ENCODE assay signal across 17 cellular contexts in genomic region chr1:6917067-6917466, GRCh38.
DNase-seq lines count a peak whose midpoint lies in the region; ATAC-seq, FAIRE-seq and TF ChIP-seq lines count a peak whose summit lies in the region.
"Had no signal": no experiment of that assay in that cellular context is flagged by ENCODE, and none has a peak within 500 bp of the region (broad histone marks: within the 10 kb centered on the region; RNA-seq: fewer than 3 reads in every experiment).

No MANE protein-coding gene starts in this region.

- no peak for ATAC-seq in activated CD8-positive, alpha-beta T cell treated with anti-CD3 and anti-CD28 coated beads, Interleukin-2, amount 10 ng/mL, durations not matched to agents 7 days and 5 days
- ATAC-seq in activated CD8-positive, alpha-beta T cell treated with anti-CD3 and anti-CD28 coated beads for 36 hours = no peak
- ATAC-seq in RWPE2 (ENCODE audit: low read depth) = peak; percentile 45; the same call in 2 of the 3 replicates
- ATAC-seq in foreskin keratinocyte = peak; percentile 16
- no peak for ATAC-seq in HG02798 (IDR thresholded peaks at IDR 0.05; ENCODE audit: poor library complexity, unreplicated experiment)

- no peaks in the 10 kb centered on the region for H3K9me3 ChIP-seq in RWPE2 (ENCODE audit: severe bottlenecking)
- H3K9me3 ChIP-seq in small intestine (ENCODE audit: control insufficient read depth, low read depth) = no peaks in the 10 kb centered on the region

- no peak overlapping the region for H3K4me3 ChIP-seq in RWPE2 (ENCODE audit: severe bottlenecking)
- no peak overlapping the region for H3K4me3 ChIP-seq in small intestine (ENCODE audit: low read depth in 1 of 2, low read length in 2 of 2)

- no peak overlapping the region for H3K4me3 Mint-ChIP-seq in activated CD8-positive, alpha-beta T cell treated with anti-CD3 and anti-CD28 coated beads, Interleukin-2, amount 10 ng/mL, durations not matched to agents 7 days and 5 days
- H3K4me3 Mint-ChIP-seq in activated CD8-positive, alpha-beta T cell treated with anti-CD3 and anti-CD28 coated beads for 36 hours = no peak overlapping the region

- intact Hi-C loops in activated CD8-positive, alpha-beta T cell treated with anti-CD3 and anti-CD28 coated beads for 36 hours (cut with micrococcal nuclease) = no loop called here

- H3K36me3 ChIP-seq in RWPE2 (ENCODE audit: low read depth) = no peaks in the 10 kb centered on the region
- H3K36me3 ChIP-seq in small intestine (ENCODE audit: control insufficient read depth in 2 of 2, insufficient read depth in 2 of 2, low read length in 2 of 2) = no peaks in the 10 kb centered on the region

- no peak overlapping the region for H3K27ac Mint-ChIP-seq in activated CD8-positive, alpha-beta T cell treated with anti-CD3 and anti-CD28 coated beads, Interleukin-2, amount 10 ng/mL, durations not matched to agents 7 days and 5 days
- no peak overlapping the region for H3K27ac Mint-ChIP-seq in activated CD8-positive, alpha-beta T cell treated with anti-CD3 and anti-CD28 coated beads for 36 hours

- no peaks in the 10 kb centered on the region for H3K27me3 ChIP-seq in RWPE2 (ENCODE audit: insufficient read depth, poor library complexity, severe bottlenecking)
- peaks cover 4% of the 10 kb centered on the region for H3K27me3 ChIP-seq in foreskin keratinocyte
- H3K27me3 ChIP-seq in small intestine (ENCODE audit: control insufficient read depth in 2 of 2, insufficient read depth in 2 of 2, low read length in 2 of 2) = no peaks in the 10 kb centered on the region

- H3K4me1 Mint-ChIP-seq in activated CD8-positive, alpha-beta T cell treated with anti-CD3 and anti-CD28 coated beads, Interleukin-2, amount 10 ng/mL, durations not matched to agents 7 days and 5 days (ENCODE audit: low read depth) = peaks cover 18% of the 10 kb centered on the region
- H3K4me1 Mint-ChIP-seq in activated CD8-positive, alpha-beta T cell treated with anti-CD3 and anti-CD28 coated beads for 36 hours (ENCODE audit: low read depth) = no peaks in the 10 kb centered on the region

- POLR2A ChIA-PET in activated CD8-positive, alpha-beta T cell treated with anti-CD3 and anti-CD28 coated beads, Interleukin-2, amount 10 ng/mL, durations not matched to agents 7 days and 5 days (lab: Charles Lee) = no interaction called here
- POLR2A ChIA-PET in activated CD8-positive, alpha-beta T cell treated with anti-CD3 and anti-CD28 coated beads for 36 hours (lab: Charles Lee) = no interaction called here

- no peaks in the 10 kb centered on the region for H3K9me3 Mint-ChIP-seq in activated CD8-positive, alpha-beta T cell treated with anti-CD3 and anti-CD28 coated beads, Interleukin-2, amount 10 ng/mL, durations not matched to agents 7 days and 5 days (ENCODE audit: insufficient read depth)
- peaks cover 6% of the 10 kb centered on the region for H3K9me3 Mint-ChIP-seq in activated CD8-positive, alpha-beta T cell treated with anti-CD3 and anti-CD28 coated beads for 36 hours

- FAIRE-seq in small intestine (lab: Jason Lieb, UNC) = no peak
- FAIRE-seq: A204.1 had no signal

- TF ChIP-seq CTCF in activated CD8-positive, alpha-beta T cell treated with anti-CD3 and anti-CD28 coated beads for 36 hours (IDR thresholded peaks at IDR 0.05) = no peak
- TF ChIP-seq CTCF in RWPE2 (IDR thresholded peaks at IDR 0.05; ENCODE audit: poor library complexity, severe bottlenecking) = no peak
- no peak for TF ChIP-seq CTCF in foreskin keratinocyte (conservative IDR thresholded peaks at IDR 0.05)

- CTCF ChIA-PET in activated CD8-positive, alpha-beta T cell treated with anti-CD3 and anti-CD28 coated beads, Interleukin-2, amount 10 ng/mL, durations not matched to agents 7 days and 5 days (lab: Charles Lee) = no interaction called here
- CTCF ChIA-PET in activated CD8-positive, alpha-beta T cell treated with anti-CD3 and anti-CD28 coated beads for 36 hours (lab: Charles Lee) = interaction anchor here (1.0 kb wide), 1 partner anchor 198 kb away, joined by 3 read pairs; no protein-coding TSS in a partner anchor

- H3K4me1 ChIP-seq in RWPE2 (ENCODE audit: insufficient read depth, poor library complexity, severe bottlenecking) (no peaks in the 10 kb centered on the region), foreskin keratinocyte (peaks cover 15% of the 10 kb centered on the region), small intestine (ENCODE audit: control insufficient read depth in 2 of 2, insufficient read depth in 1 of 2, low read depth in 1 of 2, low read length in 1 of 2) (no peaks in the 10 kb centered on the region)

- H3K27ac ChIP-seq in RWPE2 (ENCODE audit: poor library complexity, severe bottlenecking) (no peak overlapping the region), foreskin keratinocyte (no peak overlapping the region), small intestine (ENCODE audit: low read depth in 1 of 2, low read length in 1 of 2) (no peak overlapping the region)

- DNase-seq in activated CD8-positive, alpha-beta T cell treated with anti-CD3 and anti-CD28 coated beads, Interleukin-2, amount 10 ng/mL, durations not matched to agents 7 days and 5 days = peak; percentile 24
- DNase-seq in activated CD8-positive, alpha-beta T cell treated with anti-CD3 and anti-CD28 coated beads for 36 hours = no peak
- no peak for DNase-seq in RWPE2 (ENCODE audit: low spot score)
- no peak for DNase-seq in foreskin keratinocyte
- peak; percentile 8 for DNase-seq in small intestine
- DNase-seq in stimulated activated CD4-positive, alpha-beta T cell treated with anti-CD3 and anti-CD28 coated beads, Interleukin-2, amount 100 ng/mL, for 24 hours = no peak
- no peak for DNase-seq in stimulated activated CD4-positive, alpha-beta T cell treated with anti-CD3 and anti-CD28 coated beads, Interleukin-15, amount 100 ng/mL, for 24 hours
- DNase-seq: C1 segment of cervical spinal cord, EL, KG1, NCI-H1105 treated with DMSO at 0.1 percent for 48 hours, NCI-H187, NCI-H446, NCI-H748 treated with DMSO at 0.1 percent for 48 hours, Right ventricle myocardium superior had no signal

- WGBS in small intestine, 3 donors = 26 to 56% (median 36%) methylated on average over 4 of the region's 4 CpGs

- H3K36me3 Mint-ChIP-seq in activated CD8-positive, alpha-beta T cell treated with anti-CD3 and anti-CD28 coated beads, Interleukin-2, amount 10 ng/mL, durations not matched to agents 7 days and 5 days (ENCODE audit: low read depth) = no peaks in the 10 kb centered on the region
- H3K36me3 Mint-ChIP-seq in activated CD8-positive, alpha-beta T cell treated with anti-CD3 and anti-CD28 coated beads for 36 hours (ENCODE audit: low read depth) = no peaks in the 10 kb centered on the region

- H3K27me3 Mint-ChIP-seq in activated CD8-positive, alpha-beta T cell treated with anti-CD3 and anti-CD28 coated beads, Interleukin-2, amount 10 ng/mL, durations not matched to agents 7 days and 5 days (ENCODE audit: low read depth) = peaks cover 2% of the 10 kb centered on the region
- H3K27me3 Mint-ChIP-seq in activated CD8-positive, alpha-beta T cell treated with anti-CD3 and anti-CD28 coated beads for 36 hours = peaks cover 22% of the 10 kb centered on the region

Comparison
In these comparisons a context has a peak if more than half of its experiments do, and no peak if none do; other contexts are left out.
1. DNase-seq: peak in activated CD8-positive, alpha-beta T cell treated with anti-CD3 and anti-CD28 coated beads, Interleukin-2, amount 10 ng/mL, durations not matched to agents 7 days and 5 days (single experiment) and small intestine (single experiment); none in activated CD8-positive, alpha-beta T cell treated with anti-CD3 and anti-CD28 coated beads for 36 hours (single experiment), RWPE2 (single experiment), foreskin keratinocyte (0 of 2), stimulated activated CD4-positive, alpha-beta T cell treated with anti-CD3 and anti-CD28 coated beads, Interleukin-2, amount 100 ng/mL, for 24 hours (0 of 2) and stimulated activated CD4-positive, alpha-beta T cell treated with anti-CD3 and anti-CD28 coated beads, Interleukin-15, amount 100 ng/mL, for 24 hours (single experiment).
2. ATAC-seq: peak in RWPE2 (single experiment) and foreskin keratinocyte (single experiment); none in activated CD8-positive, alpha-beta T cell treated with anti-CD3 and anti-CD28 coated beads, Interleukin-2, amount 10 ng/mL, durations not matched to agents 7 days and 5 days (single experiment), activated CD8-positive, alpha-beta T cell treated with anti-CD3 and anti-CD28 coated beads for 36 hours (single experiment) and HG02798 (single experiment).